ENCODE assay signal across 8 cellular contexts in the genomic region with DNA sequence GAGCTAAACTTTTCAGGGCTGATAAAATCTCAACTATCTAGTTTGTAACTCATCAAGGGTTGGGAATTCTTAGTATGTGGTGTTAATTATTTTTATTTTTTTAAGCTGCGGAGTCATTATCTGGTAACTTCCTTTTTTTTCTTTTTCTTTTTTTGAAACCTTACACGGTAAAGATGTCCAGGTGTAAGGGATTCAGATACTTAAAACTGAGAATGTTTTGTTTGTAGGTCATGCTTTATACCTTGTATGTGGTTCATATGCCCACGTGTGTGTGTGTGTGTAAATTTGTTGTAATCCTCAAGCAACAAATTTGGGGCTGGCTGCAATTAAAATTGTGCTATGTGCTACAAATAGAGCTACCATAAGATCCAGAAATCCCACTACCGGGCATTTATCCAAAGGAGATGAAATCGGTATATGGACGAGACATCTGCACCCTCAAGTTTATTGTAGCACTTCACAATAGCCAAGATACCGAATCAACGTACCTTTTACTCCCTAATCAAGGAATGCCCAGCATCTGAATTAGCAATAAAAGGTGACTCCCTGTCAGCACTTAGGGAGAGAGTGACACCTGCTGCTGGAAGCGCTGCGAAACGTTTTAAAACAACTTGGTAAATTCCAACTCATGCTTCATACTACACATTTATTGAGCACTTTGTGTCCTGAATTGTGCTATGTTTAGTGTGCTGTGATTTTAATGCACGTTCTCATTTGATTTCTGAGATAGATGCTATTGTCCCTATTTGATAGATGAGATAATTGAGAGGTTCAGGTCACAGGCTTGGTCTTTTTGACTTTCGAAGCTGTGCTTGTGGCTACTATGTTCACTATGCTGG. TPM values are rescaled to one million over a fixed set of nuclear protein-coding genes. Genes with fewer than 3 reads are reported as not detected.
DNase-seq lines count a peak whose midpoint lies in the region; ATAC-seq and FAIRE-seq lines count a peak whose summit lies in the region.

No MANE protein-coding gene starts in this region.

- H3K36me3 ChIP-seq in small intestine (ENCODE audit: control insufficient read depth in 2 of 2, insufficient read depth in 2 of 2, low read length in 2 of 2) = peaks cover 2% of the 10 kb centered on the region in 2 donors

- H3K4me1 Mint-ChIP-seq in activated naive CD4-positive, alpha-beta T cell treated with anti-CD3 and anti-CD28 coated beads for 36 hours (ENCODE audit: low read depth) = no peaks in the 10 kb centered on the region

- peak; percentile 50 for DNase-seq in activated naive CD4-positive, alpha-beta T cell treated with anti-CD3 and anti-CD28 coated beads for 36 hours
- DNase-seq in activated naive CD4-positive, alpha-beta T cell treated with anti-CD3 and anti-CD28 coated beads, Interleukin-2, amount 50 U/mL, for 16 hours = no peak
- DNase-seq in NCI-H2171 (lab: John Stamatoyannopoulos, UW) (peak; percentile 0), epithelial cell of prostate (ENCODE audit: low read depth, low spot score) (no peak), small intestine (peak; percentile 42), hippocampal formation (lab: John Stamatoyannopoulos, UW) (no peak)

- H3K27me3 ChIP-seq in small intestine (ENCODE audit: control insufficient read depth in 2 of 2, insufficient read depth in 2 of 2, low read length in 2 of 2) = no peaks in the 10 kb centered on the region

- no peaks in the 10 kb centered on the region for H3K9me3 Mint-ChIP-seq in activated naive CD4-positive, alpha-beta T cell treated with anti-CD3 and anti-CD28 coated beads for 36 hours

- H3K4me1 ChIP-seq in small intestine (ENCODE audit: control insufficient read depth in 2 of 2, insufficient read depth in 1 of 2, low read depth in 1 of 2, low read length in 1 of 2) = no peaks in the 10 kb centered on the region

- no peak for FAIRE-seq in small intestine (lab: Jason Lieb, UNC)

- H3K36me3 Mint-ChIP-seq in activated naive CD4-positive, alpha-beta T cell treated with anti-CD3 and anti-CD28 coated beads for 36 hours (ENCODE audit: low read depth) = peaks cover 10% of the 10 kb centered on the region

- no peak for ATAC-seq in GM18873 (IDR thresholded peaks at IDR 0.05; ENCODE audit: low FRiP score, unreplicated experiment)
- no peak for ATAC-seq in GM21576 (IDR thresholded peaks at IDR 0.05; ENCODE audit: unreplicated experiment)

- WGBS in small intestine, 3 donors = 35 to 65% (median 49%) methylated on average over 13 of the region's 13 CpGs

- intact Hi-C loops in activated naive CD4-positive, alpha-beta T cell treated with anti-CD3 and anti-CD28 coated beads for 36 hours (cut with micrococcal nuclease) = loop anchor here (1.0 kb wide), 1 partner anchor 212 kb away; no protein-coding TSS in a partner anchor

- H3K4me3 Mint-ChIP-seq in activated naive CD4-positive, alpha-beta T cell treated with anti-CD3 and anti-CD28 coated beads for 36 hours = no peak overlapping the region

- H3K27ac Mint-ChIP-seq in activated naive CD4-positive, alpha-beta T cell treated with anti-CD3 and anti-CD28 coated beads for 36 hours = peak overlapping the region; percentile 19

- H3K27ac ChIP-seq in epithelial cell of prostate = peak overlapping the region; percentile 2
- no peak overlapping the region for H3K27ac ChIP-seq in small intestine (ENCODE audit: low read depth in 1 of 2, low read length in 1 of 2)

- H3K27me3 Mint-ChIP-seq in activated naive CD4-positive, alpha-beta T cell treated with anti-CD3 and anti-CD28 coated beads for 36 hours (ENCODE audit: low read depth) = no peaks in the 10 kb centered on the region

- no peaks in the 10 kb centered on the region for H3K9me3 ChIP-seq in small intestine (ENCODE audit: control insufficient read depth, low read depth)

- CTCF ChIA-PET in activated naive CD4-positive, alpha-beta T cell treated with anti-CD3 and anti-CD28 coated beads for 36 hours (lab: Charles Lee) = interaction anchor here (0.6 to 2.9 kb wide), 11 partner anchors 10 to 271 kb away, joined by 3 to 47 read pairs (median 3); no protein-coding TSS in a partner anchor

- no peak overlapping the region for H3K4me3 ChIP-seq in small intestine (ENCODE audit: low read depth in 1 of 2, low read length in 2 of 2)

RNA-seq across cellular contexts. Expression of a gene that starts 16.1 kb away (rescaled TPM):
- 10 to 100 TPM; 61.2 to 72.1 TPM for total RNA-seq in activated naive CD4-positive, alpha-beta T cell treated with anti-CD3 and anti-CD28 coated beads for 36 hours
- polyA plus RNA-seq in small intestine = 10 to 100 TPM; 18.6 to 66.5 (median 35.6) TPM

RNA-seq across cellular contexts. Expression of a gene that starts 35.2 kb away (rescaled TPM):
- total RNA-seq in activated naive CD4-positive, alpha-beta T cell treated with anti-CD3 and anti-CD28 coated beads for 36 hours = under 1 TPM in 1 of 2 experiments, not detected in 1; 0.10 TPM
- 10 to 100 TPM in 1 of 3 donors, 1 to 10 TPM in 2; 1.1 to 44.5 (median 1.4) TPM for polyA plus RNA-seq in small intestine

Comparison
In these comparisons a context has a peak if more than half of its experiments do, and no peak if none do; other contexts are left out.
1. DNase-seq: peak in activated naive CD4-positive, alpha-beta T cell treated with anti-CD3 and anti-CD28 coated beads for 36 hours (single experiment), NCI-H2171 (single experiment) and small intestine (single experiment); none in activated naive CD4-positive, alpha-beta T cell treated with anti-CD3 and anti-CD28 coated beads, Interleukin-2, amount 50 U/mL, for 16 hours (single experiment), epithelial cell of prostate (single experiment) and hippocampal formation (0 of 2).